In genomic region chr3:83941990-83942710, GRCh38 we compare ENCODE assay signal across 14 cellular contexts.
DNase-seq lines count a peak whose midpoint lies in the region; ATAC-seq, FAIRE-seq and TF ChIP-seq lines count a peak whose summit lies in the region.
"Had no signal": no experiment of that assay in that cellular context is flagged by ENCODE, and none has a peak within 500 bp of the region (broad histone marks: within the 10 kb centered on the region; RNA-seq: fewer than 3 reads in every experiment).

No MANE protein-coding gene starts in this region.

- H3K4me2 ChIP-seq in HepG2 (ENCODE audit: low read depth, low read length) (no peak overlapping the region), neuronal stem cell (ENCODE audit: insufficient read depth, low read length, poor library complexity, severe bottlenecking) (no peak overlapping the region)

- no peak for FAIRE-seq in HepG2 (lab: Jason Lieb, UNC)

- intact Hi-C loops in HepG2 (cut with micrococcal nuclease; ENCODE audit: unreplicated experiment): no loop called here
- intact Hi-C loops in right lobe of liver (cut with DNase I): no loop called here
- intact Hi-C loops in thyroid gland (cut with DNase I): no loop called here

- H3K4me1 ChIP-seq in HepG2 (ENCODE audit: insufficient read depth, low read length) (no peaks in the 10 kb centered on the region), right lobe of liver (no peaks in the 10 kb centered on the region), neuronal stem cell (ENCODE audit: control insufficient read depth in 2 of 2, insufficient read depth in 1 of 2, low read depth in 1 of 2, low read length in 2 of 2) (no peaks in the 10 kb centered on the region), skeletal muscle tissue (ENCODE audit: control insufficient read depth in 3 of 3, insufficient read depth in 3 of 3, low read length in 3 of 3) (peaks cover 4 to 13% (median 9%) of the 10 kb centered on the region in 3 donors), thyroid gland (no peaks in the 10 kb centered on the region)

- H4K20me1 ChIP-seq in HepG2 (ENCODE audit: insufficient read depth, low read length): no peaks in the 10 kb centered on the region

- no peak overlapping the region for H2BK15ac ChIP-seq in neuronal stem cell (ENCODE audit: low read length)

- no peak overlapping the region for H3K4ac ChIP-seq in neuronal stem cell (ENCODE audit: low read length)

- ATAC-seq in HepG2: no peak
- no peak for ATAC-seq in right lobe of liver
- no peak for ATAC-seq in HG03354 (IDR thresholded peaks at IDR 0.05; ENCODE audit: poor library complexity, severe bottlenecking, unreplicated experiment)

- no peak overlapping the region for H4K91ac ChIP-seq in neuronal stem cell (ENCODE audit: low read depth, low read length, poor library complexity)

- H3K9me3 ChIP-seq in HepG2 (ENCODE audit: low read length) (no peaks in the 10 kb centered on the region), right lobe of liver (no peaks in the 10 kb centered on the region), neuronal stem cell (replicated peaks in 1 of 2; ENCODE audit: control insufficient read depth in 2 of 2, insufficient read depth in 1 of 2, low read depth in 1 of 2, low read length in 2 of 2) (peaks cover 0 to 6% of the 10 kb centered on the region in 2 donors), skeletal muscle tissue (ENCODE audit: control insufficient read depth in 3 of 3, low read length in 3 of 3) (no peaks in the 10 kb centered on the region), thyroid gland (no peaks in the 10 kb centered on the region)

- no peak overlapping the region for H2BK12ac ChIP-seq in neuronal stem cell (ENCODE audit: low read length)

- POLR2A ChIA-PET in HepG2 (lab: Yijun Ruan, JAX): no interaction called here

- TF ChIP-seq CTCF in HepG2 (CRISPR knock-in tag; IDR thresholded peaks at IDR 0.05) (no peak), right lobe of liver (IDR thresholded peaks at IDR 0.05) (no peak), thyroid gland (IDR thresholded peaks at IDR 0.05) (no peak)

- no peak overlapping the region for H3K4me3 ChIP-seq in HepG2 (replicated peaks in 1 of 3; ENCODE audit: insufficient read depth in 1 of 3, low read depth in 2 of 3, low read length in 3 of 3)
- no peak overlapping the region for H3K4me3 ChIP-seq in right lobe of liver
- no peak overlapping the region for H3K4me3 ChIP-seq in neuronal stem cell (ENCODE audit: low read length in 2 of 2)
- peak overlapping the region; percentile 34 to 57 (median 53) for H3K4me3 ChIP-seq in skeletal muscle tissue (ENCODE audit: low read length in 3 of 3)
- no peak overlapping the region for H3K4me3 ChIP-seq in thyroid gland (replicated peaks in 1 of 3)
- H3K4me3 ChIP-seq: GM23248 had no signal

- DNase-seq in HepG2 (ENCODE audit: low spot score) (no peak), right lobe of liver (no peak), SHP77 treated with DMSO at 0.1 percent for 48 hours (lab: John Stamatoyannopoulos, UW) (peak; percentile 43), neuronal stem cell (ENCODE audit: low spot score) (no peak), thyroid gland (no peak)
- DNase-seq in activated CD4-positive, CD25-positive, alpha-beta regulatory T cell (lab: John Stamatoyannopoulos, UW): no peak
- DNase-seq: C1 segment of cervical spinal cord; Calu3; CD4-positive, alpha-beta T cell; DMS 273 treated with DMSO at 0.1 percent for 48 hours; GM23248; H7 had no signal

- H3K27me3 ChIP-seq in HepG2 (ENCODE audit: control insufficient read depth in 1 of 2, insufficient read depth in 2 of 2, low read length in 2 of 2): no peaks in the 10 kb centered on the region
- no peaks in the 10 kb centered on the region for H3K27me3 ChIP-seq in right lobe of liver
- no peaks in the 10 kb centered on the region for H3K27me3 ChIP-seq in neuronal stem cell (ENCODE audit: control insufficient read depth in 3 of 3, insufficient read depth in 3 of 3, low read depth in 1 of 3, low read length in 3 of 3)
- H3K27me3 ChIP-seq in skeletal muscle tissue (ENCODE audit: control insufficient read depth in 3 of 3, insufficient read depth in 3 of 3, low read length in 3 of 3): no peaks in the 10 kb centered on the region
- H3K27me3 ChIP-seq in thyroid gland: no peaks in the 10 kb centered on the region

- no peak overlapping the region for H3K14ac ChIP-seq in neuronal stem cell (ENCODE audit: low read length)

- H3K18ac ChIP-seq in neuronal stem cell (ENCODE audit: low read length): no peak overlapping the region

- H3K27ac ChIP-seq in HepG2 (ENCODE audit: extremely low read length, insufficient read depth, low read length): no peak overlapping the region
- no peak overlapping the region for H3K27ac ChIP-seq in right lobe of liver
- no peak overlapping the region for H3K27ac ChIP-seq in neuronal stem cell (replicated peaks; ENCODE audit: low read length)
- H3K27ac ChIP-seq in skeletal muscle tissue (ENCODE audit: low read depth, low read length): peak overlapping the region; percentile 76
- H3K27ac ChIP-seq in thyroid gland: no peak overlapping the region
- H3K27ac ChIP-seq: GM23248 had no signal

- TF ChIP-seq EP300 in HepG2 (IDR thresholded peaks at IDR 0.05; ENCODE audit: low read depth in 2 of 2, low read length in 2 of 2) (no peak), HepG2 (CRISPR knock-in tag; IDR thresholded peaks at IDR 0.05; ENCODE audit: borderline replicate concordance) (no peak)

- H3K36me3 ChIP-seq in HepG2 (replicated peaks in 1 of 2; ENCODE audit: control insufficient read depth in 1 of 2, insufficient read depth in 2 of 2, low read length in 2 of 2) (no peaks in the 10 kb centered on the region), right lobe of liver (no peaks in the 10 kb centered on the region), neuronal stem cell (replicated peaks in 1 of 2; ENCODE audit: control insufficient read depth in 2 of 2, insufficient read depth in 2 of 2, low read length in 2 of 2) (no peaks in the 10 kb centered on the region), skeletal muscle tissue (ENCODE audit: control insufficient read depth in 3 of 3, insufficient read depth in 3 of 3, low read length in 3 of 3) (no peaks in the 10 kb centered on the region), thyroid gland (no peaks in the 10 kb centered on the region)

- no peak overlapping the region for H2AK5ac ChIP-seq in neuronal stem cell (ENCODE audit: low read depth, low read length)

- H2BK120ac ChIP-seq in neuronal stem cell (ENCODE audit: low read depth, low read length): no peak overlapping the region

- H3K79me2 ChIP-seq in HepG2 (ENCODE audit: insufficient read depth, low read length): no peaks in the 10 kb centered on the region

- TF ChIP-seq POLR2A in HepG2 (IDR thresholded peaks at IDR 0.05; ENCODE audit: insufficient read depth in 1 of 2, low read depth in 2 of 2, low read length in 2 of 2) (no peak), right lobe of liver (IDR thresholded peaks at IDR 0.05) (no peak), thyroid gland (IDR thresholded peaks at IDR 0.05) (no peak)

- H3K9ac ChIP-seq in HepG2 (ENCODE audit: insufficient read depth, low read depth, low read length) (no peak overlapping the region), neuronal stem cell (ENCODE audit: low read depth, low read length, poor library complexity) (no peak overlapping the region), skeletal muscle tissue (ENCODE audit: low read depth in 1 of 3, low read length in 3 of 3) (peak overlapping the region in 1 of 3 donors; percentile 1)
- H3K9ac ChIP-seq: GM23248 had no signal

- 20% methylated on average over 7 of the region's 10 CpGs for WGBS in HepG2 (ENCODE audit: low lambda C conversion rate)
- WGBS in right lobe of liver (ENCODE audit: insufficient coverage, low coverage, low lambda C conversion rate, missing lambda C conversion rate): 46% methylated on average over 10 of the region's 10 CpGs
- no CpG with 5 or more reads among the region's 10 CpGs for WGBS in neuronal stem cell (ENCODE audit: extremely low coverage in 2 of 2, insufficient read length in 2 of 2, insufficient replicate concordance in 1 of 2), 2 donors
- WGBS in thyroid gland, 2 donors: 80 to 84% methylated on average over 10 of the region's 10 CpGs

- TF ChIP-seq RAD21 in HepG2 (CRISPR knock-in tag; IDR thresholded peaks at IDR 0.05): no peak

- CTCF ChIA-PET in HepG2 (lab: Yijun Ruan, JAX; ENCODE audit: low intra/inter-chr PET ratio, low total read pairs): no interaction called here

- no TSS peak for BruUV-seq in HepG2 (replicated peaks; lab: Mats Ljungman, UMichigan)

- H2BK5ac ChIP-seq in neuronal stem cell (ENCODE audit: low read length): no peak overlapping the region

- H3K23ac ChIP-seq in neuronal stem cell (ENCODE audit: low read depth, low read length, poor library complexity): no peak overlapping the region

- no peaks in the 10 kb centered on the region for H3K79me1 ChIP-seq in neuronal stem cell (ENCODE audit: low read depth, low read length)

- no peak overlapping the region for H4K8ac ChIP-seq in neuronal stem cell (ENCODE audit: low read depth, low read length)

- in situ Hi-C loops in HepG2 (cut with HindIII; ENCODE audit: extremely low pct_ligation_motif_present, low pct_unique_long_range_greater_than_20kb): no loop called here

- H2AFZ ChIP-seq in HepG2 (ENCODE audit: low read length) (no peak overlapping the region), neuronal stem cell (ENCODE audit: low read length) (peak overlapping the region; percentile 9)
- H2AFZ ChIP-seq: GM23248 had no signal

TF ChIP-seq in HepG2, 621 proteins besides CTCF, POLR2A, EP300 and RAD21:
- TF ChIP-seq CEBPB (IDR thresholded peaks at IDR 0.05; ENCODE audit: borderline replicate concordance, low read depth, low read length) (peak; percentile 58; the same call in 1 of the 2 replicates), ATF6 (CRISPR knock-in tag; conservative IDR thresholded peaks at IDR 0.05) (no peak), PHF20 (CRISPR knock-in tag; IDR thresholded peaks at IDR 0.05) (no peak), TGIF2 (CRISPR knock-in tag; IDR thresholded peaks at IDR 0.05) (no peak), KDM4B (CRISPR knock-in tag; IDR thresholded peaks at IDR 0.05) (no peak)

Comparison
In these comparisons a context has a peak if more than half of its experiments do, and no peak if none do; other contexts are left out.
1. H3K4me3 ChIP-seq: peak in skeletal muscle tissue (3 of 3); none in HepG2 (0 of 3), right lobe of liver (0 of 3), neuronal stem cell (0 of 2) and thyroid gland (0 of 3).